In the genomic region with DNA sequence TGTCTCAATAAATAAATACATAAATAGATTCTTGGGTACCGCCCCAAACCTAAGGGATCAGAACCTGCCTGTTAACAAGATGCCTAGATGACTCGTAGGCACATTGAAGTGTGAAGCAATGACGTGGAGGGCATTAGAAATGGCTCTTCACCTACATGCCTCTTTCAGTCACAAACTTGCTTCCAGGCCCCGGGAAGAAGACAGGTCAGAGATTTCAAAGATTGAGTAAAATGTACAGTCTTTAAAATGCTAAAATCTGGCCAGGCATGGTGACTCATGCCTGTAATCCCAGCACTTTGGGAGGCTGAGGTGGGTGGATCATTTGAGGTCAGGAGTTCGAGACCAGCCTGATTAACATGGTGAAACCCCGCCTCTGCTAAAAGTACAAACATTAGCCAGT, we compare ENCODE assay signal across 19 cellular contexts.
A peak's percentile ranks its signal among the peaks of the same experiment; 100 is the strongest.
DNase-seq lines count a peak whose midpoint lies in the region; ATAC-seq, FAIRE-seq and TF ChIP-seq lines count a peak whose summit lies in the region.
"Had no signal": no experiment of that assay in that cellular context is flagged by ENCODE, and none has a peak within 500 bp of the region (broad histone marks: within the 10 kb centered on the region; RNA-seq: fewer than 3 reads in every experiment).

No MANE protein-coding gene starts in this region.

- no peak overlapping the region for H3K27ac Mint-ChIP-seq in activated naive CD4-positive, alpha-beta T cell treated with anti-CD3 and anti-CD28 coated beads, Interleukin-2, amount 10 ng/mL, durations not matched to agents 7 days and 5 days
- H3K27ac Mint-ChIP-seq: activated naive CD4-positive, alpha-beta T cell treated with anti-CD3 and anti-CD28 coated beads for 36 hours had no signal

- no peak overlapping the region for H3K4me3 ChIP-seq in adipocyte (ENCODE audit: low read length)
- no peak overlapping the region for H3K4me3 ChIP-seq in foreskin fibroblast (ENCODE audit: low read depth in 1 of 2, low read length in 2 of 2)
- H3K4me3 ChIP-seq: skin epidermis, thoracic aorta had no signal

- no peaks in the 10 kb centered on the region for H3K36me3 ChIP-seq in adipocyte (ENCODE audit: control insufficient read depth, insufficient read depth, low read length, severe bottlenecking)
- H3K36me3 ChIP-seq: thoracic aorta had no signal

- H3K27me3 Mint-ChIP-seq in activated naive CD4-positive, alpha-beta T cell treated with anti-CD3 and anti-CD28 coated beads, Interleukin-2, amount 10 ng/mL, durations not matched to agents 7 days and 5 days = no peaks in the 10 kb centered on the region

- H3K9me3 ChIP-seq in adipocyte (ENCODE audit: control insufficient read depth, low read length) = no peaks in the 10 kb centered on the region
- H3K9me3 ChIP-seq: thoracic aorta had no signal

- H3K9ac ChIP-seq in adipocyte (ENCODE audit: low read length) = no peak overlapping the region

- CTCF ChIA-PET in activated naive CD4-positive, alpha-beta T cell treated with anti-CD3 and anti-CD28 coated beads, Interleukin-2, amount 10 ng/mL, durations not matched to agents 7 days and 5 days (lab: Charles Lee) = no interaction called here

- TF ChIP-seq POLR2A in GM12892 (IDR thresholded peaks at IDR 0.05; ENCODE audit: low read depth, low read length) = no peak

- H3K36me3 Mint-ChIP-seq in activated naive CD4-positive, alpha-beta T cell treated with anti-CD3 and anti-CD28 coated beads, Interleukin-2, amount 10 ng/mL, durations not matched to agents 7 days and 5 days = peaks cover 2% of the 10 kb centered on the region

- TF ChIP-seq CTCF in foreskin fibroblast (IDR thresholded peaks at IDR 0.05; ENCODE audit: low read depth, low read length) = no peak

- no peak for FAIRE-seq in GM12892 (lab: Jason Lieb, UNC)

- no peaks in the 10 kb centered on the region for H3K9me3 Mint-ChIP-seq in activated naive CD4-positive, alpha-beta T cell treated with anti-CD3 and anti-CD28 coated beads, Interleukin-2, amount 10 ng/mL, durations not matched to agents 7 days and 5 days
- H3K9me3 Mint-ChIP-seq: activated naive CD4-positive, alpha-beta T cell treated with anti-CD3 and anti-CD28 coated beads for 36 hours had no signal

- ATAC-seq in HG02981 (IDR thresholded peaks at IDR 0.05; ENCODE audit: unreplicated experiment) = no peak
- ATAC-seq in GM21381 (IDR thresholded peaks at IDR 0.05; ENCODE audit: unreplicated experiment) = no peak
- ATAC-seq: activated CD4-positive, CD25-positive, alpha-beta regulatory T cell treated with anti-CD3 and anti-CD28 coated beads, Interleukin-2, amount 50 U/mL, for 24 hours; left lobe of liver; Right ventricle myocardium inferior had no signal

- H3K4me1 ChIP-seq in adipocyte (ENCODE audit: control insufficient read depth, insufficient read depth, low read length) = peaks cover 12% of the 10 kb centered on the region

- H3K4me3 Mint-ChIP-seq in activated naive CD4-positive, alpha-beta T cell treated with anti-CD3 and anti-CD28 coated beads, Interleukin-2, amount 10 ng/mL, durations not matched to agents 7 days and 5 days = no peak overlapping the region
- H3K4me3 Mint-ChIP-seq: activated naive CD4-positive, alpha-beta T cell treated with anti-CD3 and anti-CD28 coated beads for 36 hours had no signal

- no peaks in the 10 kb centered on the region for H3K4me1 Mint-ChIP-seq in activated naive CD4-positive, alpha-beta T cell treated with anti-CD3 and anti-CD28 coated beads, Interleukin-2, amount 10 ng/mL, durations not matched to agents 7 days and 5 days

- no peaks in the 10 kb centered on the region for H3K27me3 ChIP-seq in adipocyte (replicated peaks; ENCODE audit: control insufficient read depth, insufficient read depth, low read length)

- DNase-seq in CD1c-positive myeloid dendritic cell (ENCODE audit: extremely low spot score) (peak; percentile 17), HT1080 (ENCODE audit: low read depth) (peak; percentile 28), adipocyte (ENCODE audit: low read depth) (peak; percentile 25), foreskin fibroblast (peak; percentile 52 to 58), GM12892 (ENCODE audit: insufficient read length) (no peak)
- no peak for DNase-seq in activated naive CD4-positive, alpha-beta T cell treated with anti-CD3 and anti-CD28 coated beads, Interleukin-2, amount 10 ng/mL, durations not matched to agents 7 days and 5 days
- DNase-seq: activated CD8-positive, alpha-beta memory T cell treated with anti-CD3 and anti-CD28 coated beads, Interleukin-2, amount 50 U/mL, for 48 hours; activated naive CD4-positive, alpha-beta T cell treated with anti-CD3 and anti-CD28 coated beads for 36 hours; DMS153; KG1; NCI-H1694 treated with DMSO at 0.1 percent for 48 hours; NK-92 treated with Interleukin-12 subunit alpha and Interleukin-12 subunit beta, amount 100 ng/mL, for 24 hours had no signal

Comparison
In these comparisons a context has a peak if more than half of its experiments do, and no peak if none do; other contexts are left out.
1. DNase-seq: peak in CD1c-positive myeloid dendritic cell (single experiment), HT1080 (single experiment), adipocyte (single experiment) and foreskin fibroblast (2 of 2); none in GM12892 (single experiment) and activated naive CD4-positive, alpha-beta T cell treated with anti-CD3 and anti-CD28 coated beads, Interleukin-2, amount 10 ng/mL, durations not matched to agents 7 days and 5 days (single experiment).